In the genomic region with DNA sequence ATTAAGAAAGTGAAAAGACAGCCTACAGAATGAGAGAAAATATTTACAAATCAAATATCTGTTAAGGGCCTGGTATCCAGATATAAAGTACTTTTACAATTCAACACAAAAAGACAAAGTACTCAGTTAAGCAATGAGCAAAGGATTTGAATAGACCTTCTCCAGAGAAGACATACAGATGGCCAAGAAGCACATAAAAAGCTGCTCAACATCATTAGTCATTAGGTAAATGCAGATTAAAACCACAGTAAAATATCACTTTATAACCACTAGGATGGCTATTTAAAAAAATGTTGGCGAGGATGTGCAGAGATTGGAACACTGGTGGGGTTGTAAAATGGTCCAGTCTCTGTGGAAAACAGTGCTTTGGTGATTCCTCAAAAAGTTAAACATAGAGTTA, we compare ENCODE assay signal across 30 cellular contexts.
"Had no signal": no experiment of that assay in that cellular context is flagged by ENCODE, and none has a peak within 500 bp of the region (broad histone marks: within the 10 kb centered on the region; RNA-seq: fewer than 3 reads in every experiment).

No MANE protein-coding gene starts in this region.

- ATAC-seq: activated T-cell treated with anti-CD3 and anti-CD28 coated beads, Interleukin-2, amount 50 U/mL, for 4 hours had no signal

- H3K4me2 ChIP-seq: KMS-11 had no signal

- H3K27ac Mint-ChIP-seq: activated B cell treated with CpG ODN at 0.5 μM for 24 hours; activated CD4-positive, alpha-beta memory T cell treated with anti-CD3 and anti-CD28 coated beads for 36 hours; activated naive CD4-positive, alpha-beta T cell treated with anti-CD3 and anti-CD28 coated beads, Interleukin-2, amount 10 ng/mL, durations not matched to agents 7 days and 5 days; activated naive CD8-positive, alpha-beta T cell treated with anti-CD3 and anti-CD28 coated beads for 36 hours; activated T-helper 1 cell treated with anti-CD3 and anti-CD28 coated beads, Interleukin-12 subunit alpha, Interleukin-12 subunit beta, Interleukin-2, Interleukin-4 antibody, amounts not matched to agents 30 ng/mL and 10 ng/mL and 1 ng/mL, durations not matched to agents 14 hours and 24 hours and 36 hours had no signal

- H3K9me3 Mint-ChIP-seq: activated CD4-positive, alpha-beta memory T cell treated with anti-CD3 and anti-CD28 coated beads for 36 hours; activated naive CD4-positive, alpha-beta T cell treated with anti-CD3 and anti-CD28 coated beads, Interleukin-2, amount 10 ng/mL, durations not matched to agents 7 days and 5 days; activated naive CD8-positive, alpha-beta T cell treated with anti-CD3 and anti-CD28 coated beads for 36 hours; activated T-cell treated with anti-CD3 and anti-CD28 coated beads, Interleukin-2, amount 50 U/mL, for 4 hours; activated T-helper 1 cell treated with anti-CD3 and anti-CD28 coated beads, Interleukin-12 subunit alpha, Interleukin-12 subunit beta, Interleukin-2, Interleukin-4 antibody, amounts not matched to agents 30 ng/mL and 10 ng/mL and 1 ng/mL, durations not matched to agents 14 hours and 24 hours and 36 hours; central memory CD8-positive, alpha-beta T cell had no signal

- H3K27me3 ChIP-seq: cardiac muscle cell, MG63 had no signal

- H3K4me3 Mint-ChIP-seq: activated B cell treated with CpG ODN at 0.5 μM for 24 hours; activated CD4-positive, alpha-beta memory T cell treated with anti-CD3 and anti-CD28 coated beads for 36 hours; activated naive CD4-positive, alpha-beta T cell treated with anti-CD3 and anti-CD28 coated beads, Interleukin-2, amount 10 ng/mL, durations not matched to agents 7 days and 5 days; activated naive CD8-positive, alpha-beta T cell treated with anti-CD3 and anti-CD28 coated beads for 36 hours; activated T-cell treated with anti-CD3 and anti-CD28 coated beads, Interleukin-2, amount 50 U/mL, for 4 hours; activated T-helper 1 cell treated with anti-CD3 and anti-CD28 coated beads, Interleukin-12 subunit alpha, Interleukin-12 subunit beta, Interleukin-2, Interleukin-4 antibody, amounts not matched to agents 30 ng/mL and 10 ng/mL and 1 ng/mL, durations not matched to agents 14 hours and 24 hours and 36 hours; central memory CD8-positive, alpha-beta T cell had no signal

- H3K4me1 Mint-ChIP-seq: activated naive CD4-positive, alpha-beta T cell treated with anti-CD3 and anti-CD28 coated beads, Interleukin-2, amount 10 ng/mL, durations not matched to agents 7 days and 5 days; activated naive CD8-positive, alpha-beta T cell treated with anti-CD3 and anti-CD28 coated beads for 36 hours; central memory CD8-positive, alpha-beta T cell had no signal

- H3K9ac ChIP-seq: KMS-11 had no signal

- H3K36me3 Mint-ChIP-seq: activated CD4-positive, alpha-beta memory T cell treated with anti-CD3 and anti-CD28 coated beads for 36 hours; activated naive CD4-positive, alpha-beta T cell treated with anti-CD3 and anti-CD28 coated beads, Interleukin-2, amount 10 ng/mL, durations not matched to agents 7 days and 5 days; activated naive CD8-positive, alpha-beta T cell treated with anti-CD3 and anti-CD28 coated beads for 36 hours had no signal

- H3K4me3 ChIP-seq: cardiac muscle cell, MG63 had no signal

- H3K36me3 ChIP-seq: cardiac muscle cell, MG63 had no signal

- H3K27ac ChIP-seq: cardiac muscle cell, KMS-11, VCaP had no signal

- H3K27me3 Mint-ChIP-seq: activated B cell treated with CpG ODN at 0.5 μM for 24 hours had no signal

- DNase-seq: activated B cell treated with CpG ODN at 0.5 μM for 24 hours; activated CD4-positive, alpha-beta memory T cell treated with anti-CD3 and anti-CD28 coated beads for 36 hours; activated CD4-positive, alpha-beta T cell treated with anti-CD3 and anti-CD28 coated beads for 4 hours; activated CD4-positive, alpha-beta T cell treated with anti-CD3 and anti-CD28 coated beads, Interleukin-2, amount 50 U/mL, for 1 hour; activated CD4-positive, CD25-positive, alpha-beta regulatory T cell treated with anti-CD3 and anti-CD28 coated beads, Interleukin-2, amount 50 U/mL, for 72 hours; activated CD8-positive, alpha-beta memory T cell treated with anti-CD3 and anti-CD28 coated beads, Interleukin-2, amount 50 U/mL, for 4 hours; activated naive CD4-positive, alpha-beta T cell treated with anti-CD3 and anti-CD28 coated beads, Interleukin-2, amount 10 ng/mL, durations not matched to agents 7 days and 5 days; activated naive CD8-positive, alpha-beta T cell treated with anti-CD3 and anti-CD28 coated beads for 36 hours; activated T-cell treated with anti-CD3 and anti-CD28 coated beads for 4 hours; activated T-cell treated with anti-CD3 and anti-CD28 coated beads, Interleukin-2, amount 50 U/mL, for 4 hours; amniotic stem cell; aorta; MG63; MV-4-11; NCI-H1092; NCI-H1436 treated with DMSO at 0.1 percent for 48 hours; NCI-H1694 treated with DMSO at 0.1 percent for 48 hours; NCI-H2029; NCI-H345; NCI-H524 treated with DMSO at 0.1 percent for 48 hours; Right ventricle myocardium superior; SW 1271; T-helper 1 cell; T-helper 2 cell; T-helper 9 cell had no signal
